8 cellular contexts compared by ENCODE assay signal in genomic region chr12:48156648-48157015, GRCh38. TPM values are rescaled to one million over a fixed set of nuclear protein-coding genes. Genes with fewer than 3 reads are reported as not detected.
DNase-seq lines count a peak whose midpoint lies in the region; ATAC-seq lines count a peak whose summit lies in the region.

No MANE protein-coding gene starts in this region.

- ATAC-seq in GM21717 (IDR thresholded peaks at IDR 0.05; ENCODE audit: unreplicated experiment), result no peak

- peaks cover 9% of the 10 kb centered on the region for H3K4me1 ChIP-seq in stomach smooth muscle (ENCODE audit: control insufficient read depth, insufficient read depth, low read length)

- DNase-seq in NCI-H82 (lab: John Stamatoyannopoulos, UW) (peak; percentile 65), NCI-H82 treated with DMSO at 0.1 percent for 48 hours (lab: John Stamatoyannopoulos, UW; ENCODE audit: unreplicated experiment) (no peak), immature natural killer cell (no peak), NCI-H2227 treated with DMSO at 0.1 percent for 48 hours (lab: John Stamatoyannopoulos, UW) (no peak)
- no peak for DNase-seq in stimulated activated CD4-positive, alpha-beta T cell treated with anti-CD3 and anti-CD28 coated beads, Interleukin-4, amount 100 ng/mL, for 24 hours

- peak overlapping the region; percentile 95 for H3K4me3 Mint-ChIP-seq in activated naive CD8-positive, alpha-beta T cell
- H3K4me3 Mint-ChIP-seq in immature natural killer cell, result peak overlapping the region; percentile 89 to 99 (median 96)

- H3K27me3 ChIP-seq in stomach smooth muscle (ENCODE audit: control insufficient read depth in 1 of 2, insufficient read depth in 2 of 2, low read length in 2 of 2), result no peaks in the 10 kb centered on the region

- peaks cover 6 to 12% of the 10 kb centered on the region in 2 donors for H3K36me3 ChIP-seq in stomach smooth muscle (ENCODE audit: control insufficient read depth in 2 of 2, insufficient read depth in 2 of 2, low read length in 2 of 2)

- H3K27ac ChIP-seq in stomach smooth muscle (ENCODE audit: low read length), result no peak overlapping the region

- H3K27ac Mint-ChIP-seq in activated naive CD8-positive, alpha-beta T cell, result peak overlapping the region; percentile 81
- peak overlapping the region; percentile 92 to 98 (median 97) for H3K27ac Mint-ChIP-seq in immature natural killer cell

- H3K9me3 ChIP-seq in stomach smooth muscle (ENCODE audit: control insufficient read depth in 2 of 2, low read length in 2 of 2), result no peaks in the 10 kb centered on the region

- peak overlapping the region; percentile 89 to 99 for H3K4me3 ChIP-seq in stomach smooth muscle (ENCODE audit: low read length in 2 of 2)

- no peaks in the 10 kb centered on the region for H3K9me3 Mint-ChIP-seq in activated naive CD8-positive, alpha-beta T cell (ENCODE audit: low read depth)
- H3K9me3 Mint-ChIP-seq in immature natural killer cell, result no peaks in the 10 kb centered on the region

- H3K4me1 Mint-ChIP-seq in activated naive CD8-positive, alpha-beta T cell (ENCODE audit: low read depth), result peaks cover 52% of the 10 kb centered on the region
- peaks cover 30 to 48% of the 10 kb centered on the region in 2 donors for H3K4me1 Mint-ChIP-seq in immature natural killer cell

- H3K27me3 Mint-ChIP-seq in activated naive CD8-positive, alpha-beta T cell, result no peaks in the 10 kb centered on the region
- peaks cover 6 to 13% (median 9%) of the 10 kb centered on the region in 3 donors for H3K27me3 Mint-ChIP-seq in immature natural killer cell (ENCODE audit: low read depth in 3 of 3)

- H3K36me3 Mint-ChIP-seq in activated naive CD8-positive, alpha-beta T cell, result peaks cover 4% of the 10 kb centered on the region
- H3K36me3 Mint-ChIP-seq in immature natural killer cell, result peaks cover 6 to 13% (median 12%) of the 10 kb centered on the region in 3 donors

- H3K9ac ChIP-seq in stomach smooth muscle (ENCODE audit: low read length in 2 of 2), result peak overlapping the region; percentile 79 to 95

RNA-seq across cellular contexts. Expression of gene ASB8, which starts 0.7 kb away (rescaled TPM):
- polyA plus RNA-seq in immature natural killer cell, result 100 to 1,000 TPM in 1 of 3 donors, 10 to 100 TPM in 2; 68.0 to 140 (median 84.2) TPM

RNA-seq across cellular contexts. Expression of gene CCDC184, which starts 26.8 kb away (rescaled TPM):
- under 1 TPM in 2 of 3 donors, not detected in 1; 0.23 to 0.44 TPM for polyA plus RNA-seq in immature natural killer cell

RNA-seq across cellular contexts. Expression of gene PFKM, which starts 37.5 kb away (rescaled TPM):
- polyA plus RNA-seq in immature natural killer cell, result 1 to 10 TPM; 2.0 to 2.7 (median 2.7) TPM

RNA-seq across cellular contexts. Expression of gene OR10AD1, which starts 46.5 kb away (rescaled TPM):
- polyA plus RNA-seq in immature natural killer cell, result not detected

RNA-seq across cellular contexts. Expression of gene SENP1, which starts 50.8 kb away (rescaled TPM):
- polyA plus RNA-seq in immature natural killer cell, result 10 to 100 TPM in 1 of 3 donors, 1 to 10 TPM in 2; 4.0 to 14.6 (median 8.5) TPM
